In genomic region chr15:99180963-99181306, GRCh38 we compare ENCODE assay signal across 24 cellular contexts.
A peak's percentile ranks its signal among the peaks of the same experiment; 100 is the strongest.
DNase-seq lines count a peak whose midpoint lies in the region; ATAC-seq and TF ChIP-seq lines count a peak whose summit lies in the region.
"Had no signal": no experiment of that assay in that cellular context is flagged by ENCODE, and none has a peak within 500 bp of the region (broad histone marks: within the 10 kb centered on the region; RNA-seq: fewer than 3 reads in every experiment).

No MANE protein-coding gene starts in this region.

- no peak overlapping the region for H3K4me3 Mint-ChIP-seq in nephron
- H3K4me3 Mint-ChIP-seq in stimulated activated naive CD8-positive, alpha-beta T cell treated with anti-CD3 and anti-CD28 coated beads, Interleukin-15, amount 100 ng/mL, for 72 hours: no peak overlapping the region
- H3K4me3 Mint-ChIP-seq: activated CD4-positive, alpha-beta T cell treated with anti-CD3 and anti-CD28 coated beads for 36 hours; activated T-cell treated with anti-CD3 and anti-CD28 coated beads, Interleukin-2, amount 50 U/mL, for 24 hours; H9; immature natural killer cell; neural crest cell had no signal

- H3K9me3 Mint-ChIP-seq in nephron: no peaks in the 10 kb centered on the region
- no peaks in the 10 kb centered on the region for H3K9me3 Mint-ChIP-seq in stimulated activated naive CD8-positive, alpha-beta T cell treated with anti-CD3 and anti-CD28 coated beads, Interleukin-15, amount 100 ng/mL, for 72 hours
- H3K9me3 Mint-ChIP-seq: activated T-cell treated with anti-CD3 and anti-CD28 coated beads, Interleukin-2, amount 50 U/mL, for 24 hours; H9; immature natural killer cell had no signal

- no peaks in the 10 kb centered on the region for H3K9me3 ChIP-seq in adipocyte (ENCODE audit: control insufficient read depth, low read length)
- H3K9me3 ChIP-seq in tibial artery: no peaks in the 10 kb centered on the region
- no peaks in the 10 kb centered on the region for H3K9me3 ChIP-seq in colonic mucosa

- H3K27me3 ChIP-seq in adipocyte (replicated peaks; ENCODE audit: control insufficient read depth, insufficient read depth, low read length) (no peaks in the 10 kb centered on the region), tibial artery (no peaks in the 10 kb centered on the region), colonic mucosa (no peaks in the 10 kb centered on the region)

- peaks cover 33% of the 10 kb centered on the region for H3K4me1 Mint-ChIP-seq in nephron
- H3K4me1 Mint-ChIP-seq in stimulated activated naive CD8-positive, alpha-beta T cell treated with anti-CD3 and anti-CD28 coated beads, Interleukin-15, amount 100 ng/mL, for 72 hours: no peaks in the 10 kb centered on the region
- H3K4me1 Mint-ChIP-seq: activated CD4-positive, alpha-beta T cell treated with anti-CD3 and anti-CD28 coated beads for 36 hours; immature natural killer cell had no signal

- peak overlapping the region; percentile 4 for H3K9ac ChIP-seq in adipocyte (ENCODE audit: low read length)
- H3K9ac ChIP-seq in colonic mucosa (ENCODE audit: low read depth in 2 of 2, low read length in 2 of 2): no peak overlapping the region

- H3K4me1 ChIP-seq in adipocyte (ENCODE audit: control insufficient read depth, insufficient read depth, low read length): peaks cover 37% of the 10 kb centered on the region
- peaks cover 0 to 43% (median 28%) of the 10 kb centered on the region in 4 donors for H3K4me1 ChIP-seq in tibial artery
- no peaks in the 10 kb centered on the region for H3K4me1 ChIP-seq in colonic mucosa

- H3K27ac Mint-ChIP-seq in nephron: peak overlapping the region; percentile 6 to 20 (median 9)
- no peak overlapping the region for H3K27ac Mint-ChIP-seq in stimulated activated naive CD8-positive, alpha-beta T cell treated with anti-CD3 and anti-CD28 coated beads, Interleukin-15, amount 100 ng/mL, for 72 hours
- H3K27ac Mint-ChIP-seq: activated CD4-positive, alpha-beta T cell treated with anti-CD3 and anti-CD28 coated beads for 36 hours; activated T-cell treated with anti-CD3 and anti-CD28 coated beads, Interleukin-2, amount 50 U/mL, for 24 hours; immature natural killer cell had no signal

- intact Hi-C loops in tibial artery (cut with DNase I; ENCODE audit: low total_unique reads): no loop called here
- intact Hi-C loops in colonic mucosa (cut with DNase I): no loop called here

- H3K36me3 ChIP-seq in adipocyte (ENCODE audit: control insufficient read depth, insufficient read depth, low read length, severe bottlenecking) (no peaks in the 10 kb centered on the region), tibial artery (no peaks in the 10 kb centered on the region), colonic mucosa (no peaks in the 10 kb centered on the region)

- H3K4me3 ChIP-seq in adipocyte (ENCODE audit: low read length) (no peak overlapping the region), coronary artery (no peak overlapping the region), tibial artery (no peak overlapping the region), colonic mucosa (no peak overlapping the region)

- H3K27ac ChIP-seq in coronary artery (peak overlapping the region; percentile 61 to 80), tibial artery (peak overlapping the region; percentile 79), colonic mucosa (no peak overlapping the region)
- H3K27ac ChIP-seq: epithelial cell of prostate had no signal

- TF ChIP-seq CTCF in coronary artery (IDR thresholded peaks at IDR 0.05) (no peak), nephron (IDR thresholded peaks at IDR 0.05; ENCODE audit: unreplicated experiment in 3 of 3) (no peak), tibial artery (IDR thresholded peaks at IDR 0.05) (no peak), colonic mucosa (IDR thresholded peaks at IDR 0.05) (no peak)

- H3K27me3 Mint-ChIP-seq in nephron (ENCODE audit: low read depth): no peaks in the 10 kb centered on the region
- no peaks in the 10 kb centered on the region for H3K27me3 Mint-ChIP-seq in stimulated activated naive CD8-positive, alpha-beta T cell treated with anti-CD3 and anti-CD28 coated beads, Interleukin-15, amount 100 ng/mL, for 72 hours
- H3K27me3 Mint-ChIP-seq: activated CD4-positive, alpha-beta T cell treated with anti-CD3 and anti-CD28 coated beads for 36 hours had no signal

- peaks cover 35% of the 10 kb centered on the region for H3K36me3 Mint-ChIP-seq in nephron (ENCODE audit: low read depth)
- H3K36me3 Mint-ChIP-seq: immature natural killer cell had no signal

- ATAC-seq in stimulated activated naive CD8-positive, alpha-beta T cell treated with anti-CD3 and anti-CD28 coated beads, Interleukin-15, amount 100 ng/mL, for 72 hours: no peak
- ATAC-seq in GM21515 (IDR thresholded peaks at IDR 0.05; ENCODE audit: unreplicated experiment): no peak
- ATAC-seq: activated CD4-positive, alpha-beta T cell treated with anti-CD3 and anti-CD28 coated beads for 36 hours had no signal

- DNase-seq in adipocyte (ENCODE audit: low read depth): no peak
- DNase-seq in coronary artery (ENCODE audit: low spot score): no peak
- no peak for DNase-seq in tibial artery
- no peak for DNase-seq in stimulated activated naive CD8-positive, alpha-beta T cell treated with anti-CD3 and anti-CD28 coated beads, Interleukin-15, amount 100 ng/mL, for 72 hours
- no peak for DNase-seq in colonic mucosa
- DNase-seq: activated CD4-positive, alpha-beta T cell treated with anti-CD3 and anti-CD28 coated beads for 36 hours; activated CD8-positive, alpha-beta memory T cell treated with anti-CD3 and anti-CD28 coated beads for 24 hours; activated naive CD4-positive, alpha-beta T cell; activated T-cell treated with anti-CD3 and anti-CD28 coated beads, Interleukin-2, amount 50 U/mL, for 24 hours; amniotic stem cell; central memory CD4-positive, alpha-beta T cell; EL; H9; hippocampal formation; immature natural killer cell; Kasumi-1; NCI-H1694 treated with DMSO at 0.1 percent for 48 hours; NCI-H2171; stimulated activated CD8-positive, alpha-beta memory T cell treated with anti-CD3 and anti-CD28 coated beads, Interleukin-4, amount 100 ng/mL, for 48 hours; T-helper 1 cell had no signal

Comparison
In these comparisons a context has a peak if more than half of its experiments do, and no peak if none do; other contexts are left out.
1. H3K27ac Mint-ChIP-seq: peak in nephron (3 of 3); none in stimulated activated naive CD8-positive, alpha-beta T cell treated with anti-CD3 and anti-CD28 coated beads, Interleukin-15, amount 100 ng/mL, for 72 hours (0 of 2).